ENCODE assay signal across 31 cellular contexts in the genomic region with DNA sequence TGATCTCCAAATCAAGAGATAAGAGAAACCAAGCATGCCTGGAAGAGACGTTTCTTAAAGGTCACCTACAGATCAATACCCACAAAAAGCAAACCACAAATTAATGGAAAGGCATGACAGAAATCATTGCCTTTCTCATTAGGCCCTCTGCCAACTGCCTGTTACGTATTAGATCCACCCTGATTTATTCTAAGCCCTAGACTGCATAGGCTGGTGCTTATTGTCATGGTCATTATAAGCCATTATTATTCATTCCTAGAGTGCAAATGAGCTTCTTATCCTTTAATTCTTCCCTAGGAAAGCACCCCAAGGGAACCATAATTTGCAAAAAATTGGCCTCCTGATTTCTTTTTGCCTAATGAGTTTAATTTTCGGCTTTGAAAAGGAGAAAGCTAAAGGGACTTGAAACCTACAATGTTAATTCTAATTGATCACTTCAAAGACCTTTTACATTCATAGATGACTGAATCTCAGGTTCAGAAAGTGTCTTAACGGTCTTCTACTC.
A peak's percentile ranks its signal among the peaks of the same experiment; 100 is the strongest.
DNase-seq lines count a peak whose midpoint lies in the region; ATAC-seq and TF ChIP-seq lines count a peak whose summit lies in the region.
"Had no signal": no experiment of that assay in that cellular context is flagged by ENCODE, and none has a peak within 500 bp of the region (broad histone marks: within the 10 kb centered on the region; RNA-seq: fewer than 3 reads in every experiment).

No MANE protein-coding gene starts in this region.

- no peaks in the 10 kb centered on the region for H3K27me3 ChIP-seq in A673 (replicated peaks; ENCODE audit: insufficient read depth, low read depth, low read length, poor library complexity)
- no peaks in the 10 kb centered on the region for H3K27me3 ChIP-seq in H7 (ENCODE audit: control insufficient read depth, insufficient read depth, low read length)
- H3K27me3 ChIP-seq in NT2/D1 (ENCODE audit: insufficient read depth, insufficient read length), result no peaks in the 10 kb centered on the region
- H3K27me3 ChIP-seq in iPS-15b (ENCODE audit: control insufficient read depth, insufficient read depth, low read length), result no peaks in the 10 kb centered on the region
- H3K27me3 ChIP-seq: BLaER1 treated with 17β-estradiol and CSF1 and Interleukin-3, amounts not matched to agents 10 nM and 100 nM; left lung; MG63; thyroid gland had no signal

- intact Hi-C loops in A673 (cut with micrococcal nuclease; ENCODE audit: unreplicated experiment), result no loop called here
- intact Hi-C loops in activated CD4-positive, alpha-beta T cell treated with anti-CD3 and anti-CD28 coated beads for 36 hours (cut with DNase I, micrococcal nuclease), result no loop called here

- POLR2A ChIA-PET in A673 (lab: Charles Lee; ENCODE audit: low non-redundant PET), result no interaction called here
- POLR2A ChIA-PET in activated CD4-positive, alpha-beta T cell treated with anti-CD3 and anti-CD28 coated beads for 36 hours (lab: Charles Lee), result no interaction called here

- H3K27ac Mint-ChIP-seq in activated CD4-positive, alpha-beta T cell treated with anti-CD3 and anti-CD28 coated beads for 36 hours, result no peak overlapping the region
- no peak overlapping the region for H3K27ac Mint-ChIP-seq in progenitor cell of endocrine pancreas
- H3K27ac Mint-ChIP-seq: activated CD4-positive, alpha-beta memory T cell treated with anti-CD3 and anti-CD28 coated beads, Interleukin-2, amount 10 ng/mL, durations not matched to agents 7 days and 5 days; activated naive CD8-positive, alpha-beta T cell treated with anti-CD3 and anti-CD28 coated beads, Interleukin-2, amount 10 ng/mL, durations not matched to agents 7 days and 5 days; activated T-helper 2 cell treated with anti-CD3 and anti-CD28 coated beads, Interferon-gamma antibody, Interleukin-2, Interleukin-4, amounts not matched to agents 10 μg/mL and 5 μg/mL and 100 μg/mL, durations not matched to agents 14 hours and 24 hours and 36 hours; stimulated activated naive CD8-positive, alpha-beta T cell treated with anti-CD3 and anti-CD28 coated beads, Interleukin-15, amount 100 ng/mL, for 72 hours had no signal

- H3K4me1 ChIP-seq in A673 (ENCODE audit: insufficient read depth, low read length, poor library complexity, severe bottlenecking) (peaks cover 14% of the 10 kb centered on the region), NT2/D1 (ENCODE audit: insufficient read depth, insufficient read length) (no peaks in the 10 kb centered on the region), iPS-15b (ENCODE audit: control insufficient read depth, insufficient read depth, low read length) (peaks cover 16% of the 10 kb centered on the region)
- H3K4me1 ChIP-seq: left lung, parathyroid adenoma had no signal

- no TSS peak for BruUV-seq in A673 (replicated peaks; lab: Mats Ljungman, UMichigan)

- DNase-seq in A673 (ENCODE audit: low spot score) (peak; percentile 20), H7 (peak; percentile 38), NT2/D1 (ENCODE audit: low read depth, low spot score) (peak; percentile 20), occipital lobe (lab: John Stamatoyannopoulos, UW) (no peak), progenitor cell of endocrine pancreas (ENCODE audit: low spot score, unreplicated experiment) (no peak)
- DNase-seq in activated CD4-positive, alpha-beta T cell treated with anti-CD3 and anti-CD28 coated beads for 36 hours, result no peak
- DNase-seq: activated CD4-positive, alpha-beta memory T cell treated with anti-CD3 and anti-CD28 coated beads, Interleukin-2, amount 10 ng/mL, durations not matched to agents 7 days and 5 days; activated CD4-positive, CD25-positive, alpha-beta regulatory T cell; activated naive CD8-positive, alpha-beta T cell treated with anti-CD3 and anti-CD28 coated beads, Interleukin-2, amount 10 ng/mL, durations not matched to agents 7 days and 5 days; COR-L47; DND-41; HCEC 1CT; head of caudate nucleus; immature natural killer cell; MG63; NCI-H146; NCI-H2171 treated with DMSO at 0.1 percent for 48 hours; NCI-H526; stimulated activated CD4-positive, alpha-beta T cell treated with anti-CD3 and anti-CD28 coated beads, Interleukin-15, amount 100 ng/mL, for 24 hours; stimulated activated naive CD8-positive, alpha-beta T cell treated with anti-CD3 and anti-CD28 coated beads, Interleukin-15, amount 100 ng/mL, for 72 hours; T-helper 9 cell; thyroid gland had no signal

- CTCF ChIA-PET in A673 (lab: Charles Lee), result no interaction called here
- CTCF ChIA-PET in activated CD4-positive, alpha-beta T cell treated with anti-CD3 and anti-CD28 coated beads for 36 hours (lab: Charles Lee), result no interaction called here

- H3K36me3 ChIP-seq in A673 (ENCODE audit: insufficient read depth, low read length, poor library complexity, severe bottlenecking), result no peaks in the 10 kb centered on the region
- no peaks in the 10 kb centered on the region for H3K36me3 ChIP-seq in H7 (replicated peaks; ENCODE audit: control insufficient read depth, insufficient read depth, low read length)
- no peaks in the 10 kb centered on the region for H3K36me3 ChIP-seq in NT2/D1 (ENCODE audit: insufficient read depth, insufficient read length, low read length)
- H3K36me3 ChIP-seq in iPS-15b (ENCODE audit: control insufficient read depth, insufficient read depth, low read length), result no peaks in the 10 kb centered on the region
- H3K36me3 ChIP-seq: BLaER1 treated with 17β-estradiol and CSF1 and Interleukin-3, amounts not matched to agents 10 nM and 100 nM; left lung; MG63; thyroid gland had no signal

- H3K9me3 ChIP-seq in A673 (ENCODE audit: low read depth, low read length, poor library complexity, severe bottlenecking) (no peaks in the 10 kb centered on the region), NT2/D1 (ENCODE audit: insufficient read depth, low read length) (no peaks in the 10 kb centered on the region), iPS-15b (ENCODE audit: control insufficient read depth, insufficient read depth, low read length) (no peaks in the 10 kb centered on the region)
- H3K9me3 ChIP-seq: left lung, MG63, thyroid gland had no signal

- ATAC-seq in activated CD4-positive, alpha-beta T cell treated with anti-CD3 and anti-CD28 coated beads for 36 hours, result no peak
- ATAC-seq in GM18867 (IDR thresholded peaks at IDR 0.05; ENCODE audit: unreplicated experiment), result no peak
- ATAC-seq: K562; left lung; sciatic nerve; stimulated activated naive CD8-positive, alpha-beta T cell treated with anti-CD3 and anti-CD28 coated beads, Interleukin-15, amount 100 ng/mL, for 72 hours had no signal

- H3K36me3 Mint-ChIP-seq in activated CD4-positive, alpha-beta T cell treated with anti-CD3 and anti-CD28 coated beads for 36 hours (ENCODE audit: low read depth), result no peaks in the 10 kb centered on the region
- no peaks in the 10 kb centered on the region for H3K36me3 Mint-ChIP-seq in progenitor cell of endocrine pancreas (ENCODE audit: insufficient read depth)
- H3K36me3 Mint-ChIP-seq: activated naive CD8-positive, alpha-beta T cell treated with anti-CD3 and anti-CD28 coated beads, Interleukin-2, amount 10 ng/mL, durations not matched to agents 7 days and 5 days had no signal

- H3K27me3 Mint-ChIP-seq in activated CD4-positive, alpha-beta T cell treated with anti-CD3 and anti-CD28 coated beads for 36 hours, result no peaks in the 10 kb centered on the region
- H3K27me3 Mint-ChIP-seq in progenitor cell of endocrine pancreas, result no peaks in the 10 kb centered on the region
- H3K27me3 Mint-ChIP-seq: activated CD4-positive, alpha-beta memory T cell treated with anti-CD3 and anti-CD28 coated beads, Interleukin-2, amount 10 ng/mL, durations not matched to agents 7 days and 5 days; stimulated activated naive CD8-positive, alpha-beta T cell treated with anti-CD3 and anti-CD28 coated beads, Interleukin-15, amount 100 ng/mL, for 72 hours had no signal

- TF ChIP-seq CTCF in A673 (conservative IDR thresholded peaks at IDR 0.05; ENCODE audit: low read depth, low read length) (no peak), progenitor cell of endocrine pancreas (IDR thresholded peaks at IDR 0.05; ENCODE audit: unreplicated experiment) (no peak)

- no peak overlapping the region for H3K4me3 ChIP-seq in A673 (ENCODE audit: low read depth, low read length, poor library complexity, severe bottlenecking)
- no peak overlapping the region for H3K4me3 ChIP-seq in H7 (ENCODE audit: insufficient read depth, low read depth, low read length)
- no peak overlapping the region for H3K4me3 ChIP-seq in NT2/D1 (ENCODE audit: insufficient read length, low read depth)
- peak overlapping the region; percentile 4 for H3K4me3 ChIP-seq in iPS-15b (ENCODE audit: low read depth, low read length)
- H3K4me3 ChIP-seq: BLaER1 treated with 17β-estradiol and CSF1 and Interleukin-3, amounts not matched to agents 10 nM and 100 nM; K562; left lung; thyroid gland had no signal

- H3K9ac ChIP-seq in NT2/D1 (ENCODE audit: insufficient read length, low read depth) (no peak overlapping the region), iPS-15b (ENCODE audit: low read depth, low read length) (no peak overlapping the region)
- H3K9ac ChIP-seq: BLaER1 treated with 17β-estradiol and CSF1 and Interleukin-3, amounts not matched to agents 10 nM and 100 nM; parathyroid adenoma had no signal

- H3K4me3 Mint-ChIP-seq in activated CD4-positive, alpha-beta T cell treated with anti-CD3 and anti-CD28 coated beads for 36 hours, result no peak overlapping the region
- no peak overlapping the region for H3K4me3 Mint-ChIP-seq in progenitor cell of endocrine pancreas (ENCODE audit: low read depth)
- H3K4me3 Mint-ChIP-seq: activated CD4-positive, alpha-beta memory T cell treated with anti-CD3 and anti-CD28 coated beads, Interleukin-2, amount 10 ng/mL, durations not matched to agents 7 days and 5 days; activated naive CD8-positive, alpha-beta T cell treated with anti-CD3 and anti-CD28 coated beads, Interleukin-2, amount 10 ng/mL, durations not matched to agents 7 days and 5 days; immature natural killer cell; nephron; stimulated activated naive CD8-positive, alpha-beta T cell treated with anti-CD3 and anti-CD28 coated beads, Interleukin-15, amount 100 ng/mL, for 72 hours had no signal

- H3K9me3 Mint-ChIP-seq in activated CD4-positive, alpha-beta T cell treated with anti-CD3 and anti-CD28 coated beads for 36 hours (ENCODE audit: low read depth), result no peaks in the 10 kb centered on the region
- peaks cover 6% of the 10 kb centered on the region for H3K9me3 Mint-ChIP-seq in progenitor cell of endocrine pancreas (ENCODE audit: low read depth)
- H3K9me3 Mint-ChIP-seq: activated CD4-positive, alpha-beta memory T cell treated with anti-CD3 and anti-CD28 coated beads, Interleukin-2, amount 10 ng/mL, durations not matched to agents 7 days and 5 days; activated T-helper 2 cell treated with anti-CD3 and anti-CD28 coated beads, Interferon-gamma antibody, Interleukin-2, Interleukin-4, amounts not matched to agents 10 μg/mL and 5 μg/mL and 100 μg/mL, durations not matched to agents 14 hours and 24 hours and 36 hours; stimulated activated naive CD8-positive, alpha-beta T cell treated with anti-CD3 and anti-CD28 coated beads, Interleukin-15, amount 100 ng/mL, for 72 hours had no signal

- H3K27ac ChIP-seq in A673 (ENCODE audit: low read depth, low read length, poor library complexity, severe bottlenecking), result no peak overlapping the region
- H3K27ac ChIP-seq: BLaER1 treated with 17β-estradiol and CSF1 and Interleukin-3, amounts not matched to agents 10 nM and 100 nM; parathyroid adenoma; thyroid gland had no signal

- no peaks in the 10 kb centered on the region for H3K4me1 Mint-ChIP-seq in activated CD4-positive, alpha-beta T cell treated with anti-CD3 and anti-CD28 coated beads for 36 hours
- peaks cover 16% of the 10 kb centered on the region for H3K4me1 Mint-ChIP-seq in progenitor cell of endocrine pancreas (ENCODE audit: low read depth)
- H3K4me1 Mint-ChIP-seq: activated CD4-positive, alpha-beta memory T cell treated with anti-CD3 and anti-CD28 coated beads, Interleukin-2, amount 10 ng/mL, durations not matched to agents 7 days and 5 days; activated naive CD8-positive, alpha-beta T cell treated with anti-CD3 and anti-CD28 coated beads, Interleukin-2, amount 10 ng/mL, durations not matched to agents 7 days and 5 days; stimulated activated naive CD8-positive, alpha-beta T cell treated with anti-CD3 and anti-CD28 coated beads, Interleukin-15, amount 100 ng/mL, for 72 hours had no signal

Comparison
In these comparisons a context has a peak if more than half of its experiments do, and no peak if none do; other contexts are left out.
1. DNase-seq: peak in A673 (single experiment), H7 (single experiment) and NT2/D1 (single experiment); none in occipital lobe (single experiment), activated CD4-positive, alpha-beta T cell treated with anti-CD3 and anti-CD28 coated beads for 36 hours (single experiment) and progenitor cell of endocrine pancreas (single experiment).